1 cellular context compared by ENCODE assay signal in genomic region chr5:176547811-176548210, GRCh38.
TF ChIP-seq lines count a peak whose summit lies in the region.

No MANE protein-coding gene starts in this region.

TF ChIP-seq in K562, 482 proteins besides CTCF, POLR2A, EP300 and RAD21:
- TF ChIP-seq ZBTB33 (CRISPR knock-in tag; IDR thresholded peaks at IDR 0.05) (0 out of 2 replicates have a peak, but pooled peaks have one; percentile 47), MEF2A (IDR thresholded peaks at IDR 0.05; ENCODE audit: control insufficient read depth, low read depth, low read length) (no peak), RBM34 (IDR thresholded peaks at IDR 0.05; ENCODE audit: borderline replicate concordance, insufficient read depth, low read length) (no peak), ATF3 (IDR thresholded peaks at IDR 0.05) (peak; percentile 54; the same call in 1 of the 2 replicates), ATF3 (CRISPR knock-in tag; conservative IDR thresholded peaks at IDR 0.05) (no peak), ZNF436 (CRISPR knock-in tag; IDR thresholded peaks at IDR 0.05) (no peak), FOXJ2 (tag; IDR thresholded peaks at IDR 0.05) (peak; percentile 44; the same call in 1 of the 2 replicates), CEBPG (CRISPR knock-in tag; IDR thresholded peaks at IDR 0.05) (no peak), CEBPG (tag; conservative IDR thresholded peaks at IDR 0.05 in 1 of 2, IDR thresholded peaks at IDR 0.05 in 1 of 2) (0 out of 4 replicates have a peak, but pooled peaks of 1 of the 2 experiments have one; percentile 16), ZNF57 (CRISPR knock-in tag; IDR thresholded peaks at IDR 0.05) (no peak), FOSL1 (tag; conservative IDR thresholded peaks at IDR 0.05) (0 out of 2 replicates have a peak, but pooled peaks have one; percentile 16)
